Comparison of ENCODE assay signal across 31 cellular contexts in genomic region chr1:42887366-42887765, GRCh38.
"Had no signal": no experiment of that assay in that cellular context is flagged by ENCODE, and none has a peak within 500 bp of the region (broad histone marks: within the 10 kb centered on the region; RNA-seq: fewer than 3 reads in every experiment).

No MANE protein-coding gene starts in this region.

- H3K4me3 ChIP-seq: coronary artery, dorsolateral prefrontal cortex had no signal

- ATAC-seq: activated CD4-positive, alpha-beta T cell treated with anti-CD3 and anti-CD28 coated beads for 36 hours; activated CD8-positive, alpha-beta memory T cell treated with anti-CD3 and anti-CD28 coated beads, Interleukin-2, amount 10 ng/mL, durations not matched to agents 7 days and 5 days; activated CD8-positive, alpha-beta T cell treated with anti-CD3 and anti-CD28 coated beads, Interleukin-2, amount 10 ng/mL, durations not matched to agents 7 days and 5 days; activated naive CD4-positive, alpha-beta T cell treated with anti-CD3 and anti-CD28 coated beads, Interleukin-2, amount 50 U/mL, for 72 hours; esophagus mucosa had no signal

- H3K4me3 Mint-ChIP-seq: activated CD4-positive, alpha-beta memory T cell treated with anti-CD3 and anti-CD28 coated beads for 36 hours; activated CD4-positive, alpha-beta T cell treated with anti-CD3 and anti-CD28 coated beads for 36 hours; activated CD4-positive, alpha-beta T cell treated with anti-CD3 and anti-CD28 coated beads, Interleukin-2, amount 10 ng/mL, durations not matched to agents 24 days and 14 days; activated CD8-positive, alpha-beta memory T cell treated with anti-CD3 and anti-CD28 coated beads, Interleukin-2, amount 10 ng/mL, durations not matched to agents 7 days and 5 days; activated CD8-positive, alpha-beta T cell treated with anti-CD3 and anti-CD28 coated beads, Interleukin-2, amount 10 ng/mL, durations not matched to agents 7 days and 5 days; activated naive CD4-positive, alpha-beta T cell treated with anti-CD3 and anti-CD28 coated beads, Interleukin-2, amount 10 ng/mL, durations not matched to agents 7 days and 5 days; activated naive CD8-positive, alpha-beta T cell treated with anti-CD3 and anti-CD28 coated beads, Interleukin-2, amount 10 ng/mL, durations not matched to agents 7 days and 5 days; activated T-helper 1 cell treated with anti-CD3 and anti-CD28 coated beads, Interleukin-12 subunit alpha, Interleukin-12 subunit beta, Interleukin-2, Interleukin-4 antibody, amounts not matched to agents 30 ng/mL and 10 ng/mL and 1 ng/mL, durations not matched to agents 14 hours and 24 hours and 36 hours; central memory CD8-positive, alpha-beta T cell; dendritic cell treated with granulocyte-macrophage colony-stimulating factor and Interleukin-4, amounts not matched to agents 40 ng/mL and 50 ng/mL, for 4 days; endodermal cell had no signal

- H3K9me3 Mint-ChIP-seq: activated CD4-positive, alpha-beta memory T cell treated with anti-CD3 and anti-CD28 coated beads for 36 hours; activated CD4-positive, alpha-beta T cell treated with anti-CD3 and anti-CD28 coated beads, Interleukin-2, amount 10 ng/mL, durations not matched to agents 24 days and 14 days; activated naive CD4-positive, alpha-beta T cell treated with anti-CD3 and anti-CD28 coated beads, Interleukin-2, amount 10 ng/mL, durations not matched to agents 7 days and 5 days; activated naive CD4-positive, alpha-beta T cell treated with anti-CD3 and anti-CD28 coated beads, Interleukin-2, amount 50 U/mL, for 72 hours; activated naive CD8-positive, alpha-beta T cell treated with anti-CD3 and anti-CD28 coated beads, Interleukin-2, amount 10 ng/mL, durations not matched to agents 7 days and 5 days; activated T-helper 1 cell treated with anti-CD3 and anti-CD28 coated beads, Interleukin-12 subunit alpha, Interleukin-12 subunit beta, Interleukin-2, Interleukin-4 antibody, amounts not matched to agents 30 ng/mL and 10 ng/mL and 1 ng/mL, durations not matched to agents 14 hours and 24 hours and 36 hours; activated T-helper 2 cell treated with anti-CD3 and anti-CD28 coated beads, Interferon-gamma antibody, Interleukin-2, Interleukin-4, amounts not matched to agents 10 μg/mL and 5 μg/mL and 100 μg/mL, durations not matched to agents 14 hours and 24 hours and 36 hours; central memory CD8-positive, alpha-beta T cell; dendritic cell treated with granulocyte-macrophage colony-stimulating factor and Interleukin-4, amounts not matched to agents 40 ng/mL and 50 ng/mL, for 4 days; endodermal cell had no signal

- H3K27ac Mint-ChIP-seq: activated CD4-positive, alpha-beta memory T cell treated with anti-CD3 and anti-CD28 coated beads for 36 hours; activated CD4-positive, alpha-beta T cell treated with anti-CD3 and anti-CD28 coated beads for 36 hours; activated CD4-positive, alpha-beta T cell treated with anti-CD3 and anti-CD28 coated beads, Interleukin-2, amount 10 ng/mL, durations not matched to agents 24 days and 14 days; activated CD8-positive, alpha-beta memory T cell treated with anti-CD3 and anti-CD28 coated beads, Interleukin-2, amount 10 ng/mL, durations not matched to agents 7 days and 5 days; activated CD8-positive, alpha-beta T cell treated with anti-CD3 and anti-CD28 coated beads, Interleukin-2, amount 10 ng/mL, durations not matched to agents 7 days and 5 days; activated naive CD4-positive, alpha-beta T cell treated with anti-CD3 and anti-CD28 coated beads, Interleukin-2, amount 10 ng/mL, durations not matched to agents 7 days and 5 days; activated naive CD8-positive, alpha-beta T cell treated with anti-CD3 and anti-CD28 coated beads, Interleukin-2, amount 10 ng/mL, durations not matched to agents 7 days and 5 days; activated T-helper 1 cell treated with anti-CD3 and anti-CD28 coated beads, Interleukin-12 subunit alpha, Interleukin-12 subunit beta, Interleukin-2, Interleukin-4 antibody, amounts not matched to agents 30 ng/mL and 10 ng/mL and 1 ng/mL, durations not matched to agents 14 hours and 24 hours and 36 hours; activated T-helper 2 cell treated with anti-CD3 and anti-CD28 coated beads, Interferon-gamma antibody, Interleukin-2, Interleukin-4, amounts not matched to agents 10 μg/mL and 5 μg/mL and 100 μg/mL, durations not matched to agents 14 hours and 24 hours and 36 hours; dendritic cell treated with granulocyte-macrophage colony-stimulating factor and Interleukin-4, amounts not matched to agents 40 ng/mL and 50 ng/mL, for 4 days; endodermal cell had no signal

- FAIRE-seq: astrocyte, frontal cortex had no signal

- H3K36me3 Mint-ChIP-seq: activated CD4-positive, alpha-beta memory T cell treated with anti-CD3 and anti-CD28 coated beads for 36 hours; activated CD8-positive, alpha-beta memory T cell treated with anti-CD3 and anti-CD28 coated beads, Interleukin-2, amount 10 ng/mL, durations not matched to agents 7 days and 5 days; activated naive CD4-positive, alpha-beta T cell treated with anti-CD3 and anti-CD28 coated beads, Interleukin-2, amount 10 ng/mL, durations not matched to agents 7 days and 5 days; activated naive CD4-positive, alpha-beta T cell treated with anti-CD3 and anti-CD28 coated beads, Interleukin-2, amount 50 U/mL, for 72 hours; activated naive CD8-positive, alpha-beta T cell treated with anti-CD3 and anti-CD28 coated beads, Interleukin-2, amount 10 ng/mL, durations not matched to agents 7 days and 5 days had no signal

- H3K36me3 ChIP-seq: brain microvascular endothelial cell had no signal

- H3K27me3 ChIP-seq: brain microvascular endothelial cell, dorsolateral prefrontal cortex had no signal

- H3K4me1 Mint-ChIP-seq: activated CD4-positive, alpha-beta T cell treated with anti-CD3 and anti-CD28 coated beads for 36 hours; activated CD4-positive, alpha-beta T cell treated with anti-CD3 and anti-CD28 coated beads, Interleukin-2, amount 10 ng/mL, durations not matched to agents 24 days and 14 days; activated naive CD4-positive, alpha-beta T cell treated with anti-CD3 and anti-CD28 coated beads, Interleukin-2, amount 10 ng/mL, durations not matched to agents 7 days and 5 days; activated naive CD8-positive, alpha-beta T cell treated with anti-CD3 and anti-CD28 coated beads, Interleukin-2, amount 10 ng/mL, durations not matched to agents 7 days and 5 days; central memory CD8-positive, alpha-beta T cell; endodermal cell had no signal

- DNase-seq: activated CD4-positive, alpha-beta memory T cell treated with anti-CD3 and anti-CD28 coated beads for 36 hours; activated CD4-positive, alpha-beta T cell treated with anti-CD3 and anti-CD28 coated beads for 36 hours; activated CD4-positive, alpha-beta T cell treated with anti-CD3 and anti-CD28 coated beads, Interleukin-2, amount 10 ng/mL, durations not matched to agents 24 days and 14 days; activated CD4-positive, CD25-positive, alpha-beta regulatory T cell; activated CD4-positive, CD25-positive, alpha-beta regulatory T cell treated with anti-CD3 and anti-CD28 coated beads, Interleukin-2, amount 50 U/mL, for 72 hours; activated CD8-positive, alpha-beta memory T cell treated with anti-CD3 and anti-CD28 coated beads, Interleukin-2, amount 10 ng/mL, durations not matched to agents 7 days and 5 days; activated CD8-positive, alpha-beta memory T cell treated with anti-CD3 and anti-CD28 coated beads, Interleukin-2, amount 50 U/mL, for 4 hours; activated CD8-positive, alpha-beta T cell treated with anti-CD3 and anti-CD28 coated beads, Interleukin-2, amount 10 ng/mL, durations not matched to agents 7 days and 5 days; activated gamma-delta T cell; activated naive CD4-positive, alpha-beta T cell; activated naive CD4-positive, alpha-beta T cell treated with anti-CD3 and anti-CD28 coated beads, Interleukin-2, amount 10 ng/mL, durations not matched to agents 7 days and 5 days; activated naive CD8-positive, alpha-beta T cell treated with anti-CD3 and anti-CD28 coated beads, Interleukin-2, amount 10 ng/mL, durations not matched to agents 7 days and 5 days; activated T-cell treated with anti-CD3 and anti-CD28 coated beads, Interleukin-2, amount 50 U/mL, for 1 hour; activated T-cell treated with anti-CD3 and anti-CD28 coated beads, Interleukin-2, amount 50 U/mL, for 48 hours; amniotic stem cell; brain microvascular endothelial cell; dorsolateral prefrontal cortex; effector memory CD4-positive, alpha-beta T cell; endodermal cell; foreskin fibroblast; head of caudate nucleus; T-helper 2 cell had no signal

- H3K27ac ChIP-seq: brain microvascular endothelial cell, coronary artery, dorsolateral prefrontal cortex had no signal
